ENCODE assay signal across 2 cellular contexts in genomic region chr12:57230381-57231155, GRCh38.
TF ChIP-seq lines count a peak whose summit lies in the region.

No MANE protein-coding gene starts in this region.

TF ChIP-seq in GM12878, 131 proteins besides CTCF, POLR2A, EP300 and RAD21 (continues in another document):
- TF ChIP-seq, protein P1, sequence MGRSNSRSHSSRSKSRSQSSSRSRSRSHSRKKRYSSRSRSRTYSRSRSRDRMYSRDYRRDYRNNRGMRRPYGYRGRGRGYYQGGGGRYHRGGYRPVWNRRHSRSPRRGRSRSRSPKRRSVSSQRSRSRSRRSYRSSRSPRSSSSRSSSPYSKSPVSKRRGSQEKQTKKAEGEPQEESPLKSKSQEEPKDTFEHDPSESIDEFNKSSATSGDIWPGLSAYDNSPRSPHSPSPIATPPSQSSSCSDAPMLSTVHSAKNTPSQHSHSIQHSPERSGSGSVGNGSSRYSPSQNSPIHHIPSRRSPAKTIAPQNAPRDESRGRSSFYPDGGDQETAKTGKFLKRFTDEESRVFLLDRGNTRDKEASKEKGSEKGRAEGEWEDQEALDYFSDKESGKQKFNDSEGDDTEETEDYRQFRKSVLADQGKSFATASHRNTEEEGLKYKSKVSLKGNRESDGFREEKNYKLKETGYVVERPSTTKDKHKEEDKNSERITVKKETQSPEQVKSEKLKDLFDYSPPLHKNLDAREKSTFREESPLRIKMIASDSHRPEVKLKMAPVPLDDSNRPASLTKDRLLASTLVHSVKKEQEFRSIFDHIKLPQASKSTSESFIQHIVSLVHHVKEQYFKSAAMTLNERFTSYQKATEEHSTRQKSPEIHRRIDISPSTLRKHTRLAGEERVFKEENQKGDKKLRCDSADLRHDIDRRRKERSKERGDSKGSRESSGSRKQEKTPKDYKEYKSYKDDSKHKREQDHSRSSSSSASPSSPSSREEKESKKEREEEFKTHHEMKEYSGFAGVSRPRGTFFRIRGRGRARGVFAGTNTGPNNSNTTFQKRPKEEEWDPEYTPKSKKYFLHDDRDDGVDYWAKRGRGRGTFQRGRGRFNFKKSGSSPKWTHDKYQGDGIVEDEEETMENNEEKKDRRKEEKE (IDR thresholded peaks at IDR 0.05) = no peak
- TF ChIP-seq PKNOX1 (IDR thresholded peaks at IDR 0.05) (no peak), MTA2 (IDR thresholded peaks at IDR 0.05; ENCODE audit: low read depth) (no peak), EZH2 (IDR thresholded peaks at IDR 0.05; ENCODE audit: borderline replicate concordance, control insufficient read depth, low read depth, low read length) (no peak), RBBP5 (conservative IDR thresholded peaks at IDR 0.05) (no peak), KDM1A (IDR thresholded peaks at IDR 0.05; ENCODE audit: borderline replicate concordance) (no peak), SMARCA5 (IDR thresholded peaks at IDR 0.05) (no peak), BHLHE40 (IDR thresholded peaks at IDR 0.05; ENCODE audit: borderline replicate concordance in 1 of 2, low read depth in 2 of 2, low read length in 1 of 2) (no peak), TBL1XR1 (IDR thresholded peaks at IDR 0.05; ENCODE audit: low read depth, low read length) (no peak), ASH2L (IDR thresholded peaks at IDR 0.05; ENCODE audit: borderline replicate concordance, low read depth) (no peak)
- TF ChIP-seq, protein P2, sequence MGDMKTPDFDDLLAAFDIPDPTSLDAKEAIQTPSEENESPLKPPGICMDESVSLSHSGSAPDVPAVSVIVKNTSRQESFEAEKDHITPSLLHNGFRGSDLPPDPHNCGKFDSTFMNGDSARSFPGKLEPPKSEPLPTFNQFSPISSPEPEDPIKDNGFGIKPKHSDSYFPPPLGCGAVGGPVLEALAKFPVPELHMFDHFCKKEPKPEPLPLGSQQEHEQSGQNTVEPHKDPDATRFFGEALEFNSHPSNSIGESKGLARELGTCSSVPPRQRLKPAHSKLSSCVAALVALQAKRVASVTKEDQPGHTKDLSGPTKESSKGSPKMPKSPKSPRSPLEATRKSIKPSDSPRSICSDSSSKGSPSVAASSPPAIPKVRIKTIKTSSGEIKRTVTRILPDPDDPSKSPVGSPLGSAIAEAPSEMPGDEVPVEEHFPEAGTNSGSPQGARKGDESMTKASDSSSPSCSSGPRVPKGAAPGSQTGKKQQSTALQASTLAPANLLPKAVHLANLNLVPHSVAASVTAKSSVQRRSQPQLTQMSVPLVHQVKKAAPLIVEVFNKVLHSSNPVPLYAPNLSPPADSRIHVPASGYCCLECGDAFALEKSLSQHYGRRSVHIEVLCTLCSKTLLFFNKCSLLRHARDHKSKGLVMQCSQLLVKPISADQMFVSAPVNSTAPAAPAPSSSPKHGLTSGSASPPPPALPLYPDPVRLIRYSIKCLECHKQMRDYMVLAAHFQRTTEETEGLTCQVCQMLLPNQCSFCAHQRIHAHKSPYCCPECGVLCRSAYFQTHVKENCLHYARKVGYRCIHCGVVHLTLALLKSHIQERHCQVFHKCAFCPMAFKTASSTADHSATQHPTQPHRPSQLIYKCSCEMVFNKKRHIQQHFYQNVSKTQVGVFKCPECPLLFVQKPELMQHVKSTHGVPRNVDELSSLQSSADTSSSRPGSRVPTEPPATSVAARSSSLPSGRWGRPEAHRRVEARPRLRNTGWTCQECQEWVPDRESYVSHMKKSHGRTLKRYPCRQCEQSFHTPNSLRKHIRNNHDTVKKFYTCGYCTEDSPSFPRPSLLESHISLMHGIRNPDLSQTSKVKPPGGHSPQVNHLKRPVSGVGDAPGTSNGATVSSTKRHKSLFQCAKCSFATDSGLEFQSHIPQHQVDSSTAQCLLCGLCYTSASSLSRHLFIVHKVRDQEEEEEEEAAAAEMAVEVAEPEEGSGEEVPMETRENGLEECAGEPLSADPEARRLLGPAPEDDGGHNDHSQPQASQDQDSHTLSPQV (IDR thresholded peaks at IDR 0.05) = no peak
- TF ChIP-seq, protein P3, sequence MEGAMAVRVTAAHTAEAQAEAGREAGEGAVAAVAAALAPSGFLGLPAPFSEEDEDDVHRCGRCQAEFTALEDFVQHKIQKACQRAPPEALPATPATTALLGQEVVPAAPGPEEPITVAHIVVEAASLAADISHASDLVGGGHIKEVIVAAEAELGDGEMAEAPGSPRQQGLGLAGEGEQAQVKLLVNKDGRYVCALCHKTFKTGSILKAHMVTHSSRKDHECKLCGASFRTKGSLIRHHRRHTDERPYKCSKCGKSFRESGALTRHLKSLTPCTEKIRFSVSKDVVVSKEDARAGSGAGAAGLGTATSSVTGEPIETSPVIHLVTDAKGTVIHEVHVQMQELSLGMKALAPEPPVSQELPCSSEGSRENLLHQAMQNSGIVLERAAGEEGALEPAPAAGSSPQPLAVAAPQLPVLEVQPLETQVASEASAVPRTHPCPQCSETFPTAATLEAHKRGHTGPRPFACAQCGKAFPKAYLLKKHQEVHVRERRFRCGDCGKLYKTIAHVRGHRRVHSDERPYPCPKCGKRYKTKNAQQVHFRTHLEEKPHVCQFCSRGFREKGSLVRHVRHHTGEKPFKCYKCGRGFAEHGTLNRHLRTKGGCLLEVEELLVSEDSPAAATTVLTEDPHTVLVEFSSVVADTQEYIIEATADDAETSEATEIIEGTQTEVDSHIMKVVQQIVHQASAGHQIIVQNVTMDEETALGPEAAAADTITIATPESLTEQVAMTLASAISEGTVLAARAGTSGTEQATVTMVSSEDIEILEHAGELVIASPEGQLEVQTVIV (IDR thresholded peaks at IDR 0.05; ENCODE audit: borderline replicate concordance, partially characterized antibody) = no peak

TF ChIP-seq in liver, 16 proteins besides CTCF, POLR2A, EP300 and RAD21:
- TF ChIP-seq HNF4A (conservative IDR thresholded peaks at IDR 0.05) (peak; percentile 62 to 76), HNF4G (IDR thresholded peaks at IDR 0.05) (peak; percentile 44), SP1 (IDR thresholded peaks at IDR 0.05) (peak; percentile 71), EGR1 (IDR thresholded peaks at IDR 0.05; ENCODE audit: low read depth in 2 of 2) (no peak), GABPA (IDR thresholded peaks at IDR 0.05 in 1 of 2, conservative IDR thresholded peaks at IDR 0.05 in 1 of 2) (no peak), FOXA1 (IDR thresholded peaks at IDR 0.05) (no peak), NR2F2 (IDR thresholded peaks at IDR 0.05) (no peak), RXRA (IDR thresholded peaks at IDR 0.05) (peak in 1 of 2 donors; percentile 3), YY1 (IDR thresholded peaks at IDR 0.05) (peak; percentile 56), FOXA2 (IDR thresholded peaks at IDR 0.05) (no peak), JUND (IDR thresholded peaks at IDR 0.05) (no peak), TAF1 (conservative IDR thresholded peaks at IDR 0.05) (peak; percentile 94), ATF3 (IDR thresholded peaks at IDR 0.05) (no peak), MAX (IDR thresholded peaks at IDR 0.05) (no peak)
- TF ChIP-seq, protein P4, sequence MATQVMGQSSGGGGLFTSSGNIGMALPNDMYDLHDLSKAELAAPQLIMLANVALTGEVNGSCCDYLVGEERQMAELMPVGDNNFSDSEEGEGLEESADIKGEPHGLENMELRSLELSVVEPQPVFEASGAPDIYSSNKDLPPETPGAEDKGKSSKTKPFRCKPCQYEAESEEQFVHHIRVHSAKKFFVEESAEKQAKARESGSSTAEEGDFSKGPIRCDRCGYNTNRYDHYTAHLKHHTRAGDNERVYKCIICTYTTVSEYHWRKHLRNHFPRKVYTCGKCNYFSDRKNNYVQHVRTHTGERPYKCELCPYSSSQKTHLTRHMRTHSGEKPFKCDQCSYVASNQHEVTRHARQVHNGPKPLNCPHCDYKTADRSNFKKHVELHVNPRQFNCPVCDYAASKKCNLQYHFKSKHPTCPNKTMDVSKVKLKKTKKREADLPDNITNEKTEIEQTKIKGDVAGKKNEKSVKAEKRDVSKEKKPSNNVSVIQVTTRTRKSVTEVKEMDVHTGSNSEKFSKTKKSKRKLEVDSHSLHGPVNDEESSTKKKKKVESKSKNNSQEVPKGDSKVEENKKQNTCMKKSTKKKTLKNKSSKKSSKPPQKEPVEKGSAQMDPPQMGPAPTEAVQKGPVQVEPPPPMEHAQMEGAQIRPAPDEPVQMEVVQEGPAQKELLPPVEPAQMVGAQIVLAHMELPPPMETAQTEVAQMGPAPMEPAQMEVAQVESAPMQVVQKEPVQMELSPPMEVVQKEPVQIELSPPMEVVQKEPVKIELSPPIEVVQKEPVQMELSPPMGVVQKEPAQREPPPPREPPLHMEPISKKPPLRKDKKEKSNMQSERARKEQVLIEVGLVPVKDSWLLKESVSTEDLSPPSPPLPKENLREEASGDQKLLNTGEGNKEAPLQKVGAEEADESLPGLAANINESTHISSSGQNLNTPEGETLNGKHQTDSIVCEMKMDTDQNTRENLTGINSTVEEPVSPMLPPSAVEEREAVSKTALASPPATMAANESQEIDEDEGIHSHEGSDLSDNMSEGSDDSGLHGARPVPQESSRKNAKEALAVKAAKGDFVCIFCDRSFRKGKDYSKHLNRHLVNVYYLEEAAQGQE (IDR thresholded peaks at IDR 0.05) = peak; percentile 76
- TF ChIP-seq, protein P5, sequence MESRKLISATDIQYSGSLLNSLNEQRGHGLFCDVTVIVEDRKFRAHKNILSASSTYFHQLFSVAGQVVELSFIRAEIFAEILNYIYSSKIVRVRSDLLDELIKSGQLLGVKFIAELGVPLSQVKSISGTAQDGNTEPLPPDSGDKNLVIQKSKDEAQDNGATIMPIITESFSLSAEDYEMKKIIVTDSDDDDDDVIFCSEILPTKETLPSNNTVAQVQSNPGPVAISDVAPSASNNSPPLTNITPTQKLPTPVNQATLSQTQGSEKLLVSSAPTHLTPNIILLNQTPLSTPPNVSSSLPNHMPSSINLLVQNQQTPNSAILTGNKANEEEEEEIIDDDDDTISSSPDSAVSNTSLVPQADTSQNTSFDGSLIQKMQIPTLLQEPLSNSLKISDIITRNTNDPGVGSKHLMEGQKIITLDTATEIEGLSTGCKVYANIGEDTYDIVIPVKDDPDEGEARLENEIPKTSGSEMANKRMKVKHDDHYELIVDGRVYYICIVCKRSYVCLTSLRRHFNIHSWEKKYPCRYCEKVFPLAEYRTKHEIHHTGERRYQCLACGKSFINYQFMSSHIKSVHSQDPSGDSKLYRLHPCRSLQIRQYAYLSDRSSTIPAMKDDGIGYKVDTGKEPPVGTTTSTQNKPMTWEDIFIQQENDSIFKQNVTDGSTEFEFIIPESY (IDR thresholded peaks at IDR 0.05) = no peak
